In the genomic region with DNA sequence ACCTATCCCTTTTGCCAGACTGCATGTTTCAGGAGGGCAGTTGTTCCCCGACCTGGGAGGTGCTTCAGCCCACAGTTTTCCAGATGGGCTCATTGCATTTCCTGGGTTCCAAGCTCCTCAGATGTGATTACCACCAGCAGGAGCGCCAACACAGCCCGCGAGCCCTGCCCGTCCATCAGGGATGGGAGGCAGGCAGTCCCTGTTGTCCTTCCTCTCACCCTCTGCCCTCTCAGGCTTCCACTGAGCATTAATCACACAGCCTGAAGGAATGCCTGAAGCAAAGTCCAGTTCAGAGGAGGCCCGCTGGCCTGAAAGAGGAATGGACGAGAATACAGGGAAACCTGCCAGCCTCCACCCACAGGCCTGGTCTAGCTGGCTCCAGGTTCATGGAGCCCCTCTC, we compare ENCODE assay signal across 22 cellular contexts.
"Had no signal": no experiment of that assay in that cellular context is flagged by ENCODE, and none has a peak within 500 bp of the region (broad histone marks: within the 10 kb centered on the region; RNA-seq: fewer than 3 reads in every experiment).

No MANE protein-coding gene starts in this region.

- H3K36me3 Mint-ChIP-seq: activated naive CD4-positive, alpha-beta T cell treated with anti-CD3 and anti-CD28 coated beads, Interleukin-2, amount 10 ng/mL, durations not matched to agents 7 days and 5 days; activated naive CD8-positive, alpha-beta T cell treated with anti-CD3 and anti-CD28 coated beads for 36 hours had no signal

- H3K9me3 Mint-ChIP-seq: activated B cell treated with CpG ODN at 0.5 μM for 24 hours; activated CD4-positive, alpha-beta T cell treated with anti-CD3 and anti-CD28 coated beads, Interleukin-2, amount 10 ng/mL, durations not matched to agents 24 days and 14 days; activated naive CD4-positive, alpha-beta T cell treated with anti-CD3 and anti-CD28 coated beads, Interleukin-2, amount 10 ng/mL, durations not matched to agents 7 days and 5 days; activated naive CD8-positive, alpha-beta T cell treated with anti-CD3 and anti-CD28 coated beads for 36 hours; activated T-cell treated with anti-CD3 and anti-CD28 coated beads, Interleukin-2, amount 50 U/mL, for 72 hours; activated T-helper 2 cell treated with anti-CD3 and anti-CD28 coated beads, Interferon-gamma antibody, Interleukin-2, Interleukin-4, amounts not matched to agents 10 μg/mL and 5 μg/mL and 100 μg/mL, durations not matched to agents 14 hours and 24 hours and 36 hours; T-helper 1 cell treated with Interleukin-12 subunit alpha and Interleukin-12 subunit beta and Interleukin-4 antibody, amounts not matched to agents 30 μg/mL and 1 μg/mL, for 36 hours had no signal

- H3K4me3 Mint-ChIP-seq: activated B cell treated with CpG ODN at 0.5 μM for 24 hours; activated CD4-positive, alpha-beta T cell treated with anti-CD3 and anti-CD28 coated beads, Interleukin-2, amount 10 ng/mL, durations not matched to agents 24 days and 14 days; activated naive CD4-positive, alpha-beta T cell treated with anti-CD3 and anti-CD28 coated beads, Interleukin-2, amount 10 ng/mL, durations not matched to agents 7 days and 5 days; activated naive CD8-positive, alpha-beta T cell treated with anti-CD3 and anti-CD28 coated beads for 36 hours; activated T-cell treated with anti-CD3 and anti-CD28 coated beads, Interleukin-2, amount 50 U/mL, for 72 hours; T-helper 1 cell treated with Interleukin-12 subunit alpha and Interleukin-12 subunit beta and Interleukin-4 antibody, amounts not matched to agents 30 μg/mL and 1 μg/mL, for 36 hours had no signal

- DNase-seq: activated B cell treated with CpG ODN at 0.5 μM for 24 hours; activated CD4-positive, alpha-beta T cell treated with anti-CD3 and anti-CD28 coated beads for 1 hour; activated CD4-positive, alpha-beta T cell treated with anti-CD3 and anti-CD28 coated beads, Interleukin-2, amount 10 ng/mL, durations not matched to agents 24 days and 14 days; activated CD4-positive, alpha-beta T cell treated with anti-CD3 and anti-CD28 coated beads, Interleukin-2, amount 50 U/mL, for 48 hours; activated gamma-delta T cell treated with Interleukin-2 at 50 U/mL for 16 hours; activated naive CD4-positive, alpha-beta T cell treated with anti-CD3 and anti-CD28 coated beads, Interleukin-2, amount 10 ng/mL, durations not matched to agents 7 days and 5 days; activated naive CD8-positive, alpha-beta T cell treated with anti-CD3 and anti-CD28 coated beads for 36 hours; activated T-cell treated with anti-CD3 and anti-CD28 coated beads for 4 hours; activated T-cell treated with anti-CD3 and anti-CD28 coated beads, Interleukin-2, amount 50 U/mL, for 72 hours; anterior cingulate cortex; cerebellar nuclear complex; Kasumi-1; NCI-H1105 treated with DMSO at 0.1 percent for 48 hours; NCI-H1436 treated with DMSO at 0.1 percent for 48 hours; NCI-H187; NCI-H2081; NCI-H510A treated with DMSO at 0.1 percent for 48 hours; NCI-H69; PC-3; SHP77 had no signal

- H3K27ac Mint-ChIP-seq: activated B cell treated with CpG ODN at 0.5 μM for 24 hours; activated CD4-positive, alpha-beta T cell treated with anti-CD3 and anti-CD28 coated beads, Interleukin-2, amount 10 ng/mL, durations not matched to agents 24 days and 14 days; activated naive CD4-positive, alpha-beta T cell treated with anti-CD3 and anti-CD28 coated beads, Interleukin-2, amount 10 ng/mL, durations not matched to agents 7 days and 5 days; activated naive CD8-positive, alpha-beta T cell treated with anti-CD3 and anti-CD28 coated beads for 36 hours; activated T-cell treated with anti-CD3 and anti-CD28 coated beads, Interleukin-2, amount 50 U/mL, for 72 hours; activated T-helper 2 cell treated with anti-CD3 and anti-CD28 coated beads, Interferon-gamma antibody, Interleukin-2, Interleukin-4, amounts not matched to agents 10 μg/mL and 5 μg/mL and 100 μg/mL, durations not matched to agents 14 hours and 24 hours and 36 hours; T-helper 1 cell treated with Interleukin-12 subunit alpha and Interleukin-12 subunit beta and Interleukin-4 antibody, amounts not matched to agents 30 μg/mL and 1 μg/mL, for 36 hours had no signal
